9 cellular contexts compared by ENCODE assay signal in genomic region chr1:26537951-26538352, GRCh38. TPM values are rescaled to one million over a fixed set of nuclear protein-coding genes. Genes with fewer than 3 reads are reported as not detected.
DNase-seq lines count a peak whose midpoint lies in the region; ATAC-seq, FAIRE-seq and TF ChIP-seq lines count a peak whose summit lies in the region.
"Had no signal": no experiment of that assay in that cellular context is flagged by ENCODE, and none has a peak within 500 bp of the region (broad histone marks: within the 10 kb centered on the region; RNA-seq: fewer than 3 reads in every experiment).

No MANE protein-coding gene starts in this region.

- H4K20me1 ChIP-seq in keratinocyte (ENCODE audit: control insufficient read depth, extremely low read depth, insufficient read depth, low read length) = peaks cover 22% of the 10 kb centered on the region

- H3K4me3 ChIP-seq in CD4-positive, alpha-beta memory T cell (ENCODE audit: low read length in 2 of 2) = no peak overlapping the region
- H3K4me3 ChIP-seq in HFF-Myc (replicated peaks; ENCODE audit: low read depth, low read length) (no peak overlapping the region), keratinocyte (ENCODE audit: control insufficient read depth in 2 of 3, extremely low read depth in 1 of 3, insufficient read depth in 2 of 3, low read depth in 1 of 3, low read length in 3 of 3) (no peak overlapping the region), sigmoid colon (no peak overlapping the region)

- no peaks in the 10 kb centered on the region for H3K36me3 ChIP-seq in CD4-positive, alpha-beta memory T cell (ENCODE audit: insufficient read depth, low read length)
- H3K36me3 ChIP-seq in keratinocyte (ENCODE audit: control insufficient read depth in 2 of 2, extremely low read depth in 1 of 2, insufficient read depth in 2 of 2, low read length in 2 of 2) (peaks cover 30 to 41% of the 10 kb centered on the region in 2 experiments), sigmoid colon (no peaks in the 10 kb centered on the region)

- no peak overlapping the region for H3K27ac ChIP-seq in CD4-positive, alpha-beta memory T cell (ENCODE audit: low read depth, low read length)
- H3K27ac ChIP-seq in VCaP (no peak overlapping the region), keratinocyte (ENCODE audit: control insufficient read depth, insufficient read depth, low read length) (no peak overlapping the region), sigmoid colon (no peak overlapping the region)
- H3K27ac ChIP-seq: KMS-11 had no signal

- peaks cover 6% of the 10 kb centered on the region for H3K9me1 ChIP-seq in keratinocyte (ENCODE audit: control insufficient read depth, extremely low read depth, insufficient read depth, low read length)

- no peaks in the 10 kb centered on the region for H3K27me3 Mint-ChIP-seq in CD4-positive, alpha-beta memory T cell

- H3K4me1 Mint-ChIP-seq in CD4-positive, alpha-beta memory T cell = peaks cover 53 to 86% (median 73%) of the 10 kb centered on the region in 4 donors

- CTCF ChIA-PET in CD4-positive, alpha-beta memory T cell (lab: Charles Lee; ENCODE audit: partially characterized antibody) = interaction anchor here (0.5 to 6.8 kb wide), 22 partner anchors 10 to 327 kb away, joined by 3 to 96 read pairs (median 5); partner anchors contain the start of genes PIGV and RPS6KA1

- peaks cover 93% of the 10 kb centered on the region for H3K4me1 ChIP-seq in CD4-positive, alpha-beta memory T cell (ENCODE audit: insufficient read depth, low read length)
- H3K4me1 ChIP-seq in keratinocyte (ENCODE audit: control insufficient read depth, extremely low read depth, insufficient read depth, low read length) = peaks cover 22% of the 10 kb centered on the region
- no peaks in the 10 kb centered on the region for H3K4me1 ChIP-seq in sigmoid colon

- H3K9me3 ChIP-seq in CD4-positive, alpha-beta memory T cell (ENCODE audit: control insufficient read depth in 1 of 2, low read length in 2 of 2) = no peaks in the 10 kb centered on the region
- H3K9me3 ChIP-seq in keratinocyte (ENCODE audit: control insufficient read depth, low read depth, low read length) (no peaks in the 10 kb centered on the region), sigmoid colon (no peaks in the 10 kb centered on the region)

- TF ChIP-seq EP300 in sigmoid colon (IDR thresholded peaks at IDR 0.05) = no peak

- ATAC-seq in GM18861 (IDR thresholded peaks at IDR 0.05; ENCODE audit: unreplicated experiment) (no peak), GM21723 (IDR thresholded peaks at IDR 0.05; ENCODE audit: unreplicated experiment) (no peak)

- TF ChIP-seq CTCF in HFF-Myc (IDR thresholded peaks at IDR 0.05; ENCODE audit: low read depth, low read length, missing control alignments) = peak; percentile 40
- peak; percentile 20; the same call in 1 of the 2 replicates for TF ChIP-seq CTCF in VCaP (conservative IDR thresholded peaks at IDR 0.05)
- peak in 2 of 3 experiments; percentile 29 to 53 for TF ChIP-seq CTCF in keratinocyte (optimal IDR thresholded peaks at IDR 0.05 in 1 of 3, IDR thresholded peaks at IDR 0.05 in 1 of 3, conservative IDR thresholded peaks at IDR 0.05 in 1 of 3; ENCODE audit: extremely low read depth in 1 of 3, insufficient read depth in 2 of 3, low read length in 3 of 3)
- TF ChIP-seq CTCF in sigmoid colon (IDR thresholded peaks at IDR 0.05) = no peak

- TF ChIP-seq POLR2A in sigmoid colon (IDR thresholded peaks at IDR 0.05) = no peak

- H3K36me3 Mint-ChIP-seq in CD4-positive, alpha-beta memory T cell = no peaks in the 10 kb centered on the region

- H3K79me2 ChIP-seq in keratinocyte (ENCODE audit: control insufficient read depth, insufficient read depth, low read length) = peaks cover 93% of the 10 kb centered on the region

- DNase-seq in CD4-positive, alpha-beta memory T cell = peak in 1 of 5 donors; percentile 28
- no peak for DNase-seq in HFF-Myc (ENCODE audit: extremely low read depth, low read depth)
- DNase-seq in keratinocyte (ENCODE audit: low read depth, low spot score) = no peak
- no peak for DNase-seq in sigmoid colon
- no peak for DNase-seq in GM19238 (ENCODE audit: insufficient read length, low spot score)

- peak overlapping the region in 5 of 7 donors; percentile 77 to 91 (median 87) for H3K27ac Mint-ChIP-seq in CD4-positive, alpha-beta memory T cell

- no peak overlapping the region for H3K9ac ChIP-seq in keratinocyte (ENCODE audit: control insufficient read depth, extremely low read depth, insufficient read depth, low read length)
- H3K9ac ChIP-seq: KMS-11 had no signal

- no peak overlapping the region for H3K4me2 ChIP-seq in keratinocyte (ENCODE audit: control insufficient read depth, extremely low read depth, insufficient read depth, low read depth, low read length)
- H3K4me2 ChIP-seq: KMS-11 had no signal

- intact Hi-C loops in CD4-positive, alpha-beta memory T cell (cut with micrococcal nuclease) = no loop called here
- intact Hi-C loops in sigmoid colon (cut with DNase I) = no loop called here

- 30 to 37% methylated on average over 2 of the region's 2 CpGs for WGBS in sigmoid colon, 2 donors

- POLR2A ChIA-PET in CD4-positive, alpha-beta memory T cell (lab: Charles Lee; ENCODE audit: partially characterized antibody) = interaction anchor here (0.8 to 6.0 kb wide), 9 partner anchors 8 to 106 kb away, joined by 3 to 81 read pairs (median 4); partner anchors contain the start of genes DHDDS and RPS6KA1

- peak overlapping the region in 3 of 8 donors; percentile 35 to 51 (median 48) for H3K4me3 Mint-ChIP-seq in CD4-positive, alpha-beta memory T cell

- dilution Hi-C loops in keratinocyte (cut with MboI; ENCODE audit: extremely low pct_ligation_motif_present, low sequenced_read_pairs) = no loop called here

- no peak overlapping the region for H2AFZ ChIP-seq in keratinocyte (ENCODE audit: control insufficient read depth, low read length)

- H3K9me3 Mint-ChIP-seq in CD4-positive, alpha-beta memory T cell = no peaks in the 10 kb centered on the region

- H3K27me3 ChIP-seq in CD4-positive, alpha-beta memory T cell (ENCODE audit: insufficient read depth, low read length) = no peaks in the 10 kb centered on the region
- no peaks in the 10 kb centered on the region for H3K27me3 ChIP-seq in keratinocyte (ENCODE audit: control insufficient read depth, extremely low read depth, insufficient read depth, low read length)
- no peaks in the 10 kb centered on the region for H3K27me3 ChIP-seq in sigmoid colon

- FAIRE-seq in keratinocyte (lab: Jason Lieb, UNC) = no peak

RNA-seq across cellular contexts. Expression of gene RPS6KA1, which starts 8.4 kb away (rescaled TPM):
- 100 to 1,000 TPM; 106 to 108 TPM for total RNA-seq in CD4-positive, alpha-beta memory T cell
- 100 to 1,000 TPM; 180 to 215 TPM for polyA plus RNA-seq in CD4-positive, alpha-beta memory T cell
- polyA plus RNA-seq in keratinocyte = 65.9 to 82.9 TPM (median 73.8 TPM) in 3 replicates
- 22.2 TPM for polyA plus RNA-seq in keratinocyte (2011; ENCODE audit: low read depth)
- polyA plus RNA-seq in keratinocyte (2011; cell fraction: cytosol; rRNA removed) = 60.8 and 81.6 TPM in 2 replicates
- 63.6 and 79.7 TPM in 2 replicates for polyA plus RNA-seq in keratinocyte (2011; cell fraction: nucleus; rRNA removed)
- polyA plus RNA-seq in keratinocyte (2012; ENCODE audit: low replicate concordance) = 46.3 and 93.2 TPM in 2 replicates
- polyA minus RNA-seq in keratinocyte = 112 to 260 TPM (median 115 TPM) in 3 replicates
- polyA minus RNA-seq in keratinocyte (2011; cell fraction: cytosol; rRNA and poly(A)+ RNA removed) = 137 TPM
- 71.3 and 74.2 TPM in 2 replicates for polyA minus RNA-seq in keratinocyte (2011; cell fraction: nucleus; rRNA and poly(A)+ RNA removed)
- total RNA-seq in sigmoid colon = 10 to 100 TPM in 1 of 4 donors, 1 to 10 TPM in 3; 2.5 to 11.5 (median 6.8) TPM
- 100 to 1,000 TPM in 1 of 3 donors, 10 to 100 TPM in 2; 91.3 to 116 (median 91.5) TPM for polyA plus RNA-seq in sigmoid colon

Comparison
In these comparisons a context has a peak if more than half of its experiments do, and no peak if none do; other contexts are left out.
1. CTCF ChIP-seq: peak in HFF-Myc (single experiment), VCaP (single experiment) and keratinocyte (2 of 3); none in sigmoid colon (0 of 4).